8 cellular contexts compared by ENCODE assay signal in the genomic region with DNA sequence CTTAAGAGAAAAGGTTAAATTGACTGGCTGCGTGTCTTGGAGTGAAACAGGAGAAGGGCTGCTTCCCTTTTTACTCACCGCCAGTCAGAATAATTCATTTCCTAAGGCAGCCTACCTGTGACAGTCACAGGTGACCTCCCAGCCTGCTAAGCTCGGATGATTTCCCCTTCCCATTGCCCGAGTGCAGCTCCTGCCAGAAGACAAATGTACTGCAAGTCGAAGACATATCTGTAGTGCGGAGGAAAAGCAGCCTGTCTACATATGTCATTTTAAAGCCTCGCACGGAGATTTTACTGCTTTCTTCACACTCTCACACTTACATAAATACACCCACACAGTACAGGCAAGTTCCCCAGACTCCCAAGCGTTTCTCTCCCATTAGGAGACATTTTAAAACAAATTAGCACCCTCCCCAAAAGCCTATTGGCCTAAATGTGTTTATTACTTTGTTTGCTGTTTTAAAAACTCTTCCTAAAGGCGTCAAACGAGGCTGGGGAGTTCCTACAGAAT.
DNase-seq lines count a peak whose midpoint lies in the region; ATAC-seq, FAIRE-seq and TF ChIP-seq lines count a peak whose summit lies in the region.

No MANE protein-coding gene starts in this region.

- no peak overlapping the region for H3K4ac ChIP-seq in neuronal stem cell (ENCODE audit: low read length)

- no peak overlapping the region for H3K18ac ChIP-seq in neuronal stem cell (ENCODE audit: low read length)

- peaks cover 18 to 57% (median 38%) of the 10 kb centered on the region in 3 donors for H3K4me1 ChIP-seq in esophagus squamous epithelium
- H3K4me1 ChIP-seq in neuronal stem cell (ENCODE audit: control insufficient read depth in 2 of 2, insufficient read depth in 1 of 2, low read depth in 1 of 2, low read length in 2 of 2) = peaks cover 31 to 51% of the 10 kb centered on the region in 2 donors

- H2AK5ac ChIP-seq in neuronal stem cell (ENCODE audit: low read depth, low read length) = no peak overlapping the region

- ATAC-seq in HG02642 (IDR thresholded peaks at IDR 0.05; ENCODE audit: poor library complexity, unreplicated experiment) = peak; percentile 60
- ATAC-seq in T-helper 17 cell = no peak

- H3K23ac ChIP-seq in neuronal stem cell (ENCODE audit: low read depth, low read length, poor library complexity) = no peak overlapping the region

- H3K4me2 ChIP-seq in neuronal stem cell (ENCODE audit: insufficient read depth, low read length, poor library complexity, severe bottlenecking) = no peak overlapping the region

- peak in 2 of 6 experiments; percentile 3 to 23 for TF ChIP-seq CTCF in esophagus squamous epithelium (IDR thresholded peaks at IDR 0.05)

- no peak overlapping the region for H3K27ac Mint-ChIP-seq in T-helper 17 cell

- H2BK12ac ChIP-seq in neuronal stem cell (ENCODE audit: low read length) = no peak overlapping the region

- H3K4me3 ChIP-seq in esophagus squamous epithelium = peak overlapping the region in 3 of 4 donors; percentile 19 to 50 (median 23)
- H3K4me3 ChIP-seq in neuronal stem cell (ENCODE audit: low read length in 2 of 2) = peak overlapping the region in 1 of 2 donors; percentile 33

- H3K14ac ChIP-seq in neuronal stem cell (ENCODE audit: low read length) = no peak overlapping the region

- H3K9me3 ChIP-seq in esophagus squamous epithelium (no peaks in the 10 kb centered on the region), neuronal stem cell (replicated peaks in 1 of 2; ENCODE audit: control insufficient read depth in 2 of 2, insufficient read depth in 1 of 2, low read depth in 1 of 2, low read length in 2 of 2) (peaks cover 0 to 10% of the 10 kb centered on the region in 2 donors), T-helper 17 cell (ENCODE audit: control insufficient read depth, low read length, poor library complexity, severe bottlenecking) (no peaks in the 10 kb centered on the region)

- no peak overlapping the region for H2BK5ac ChIP-seq in neuronal stem cell (ENCODE audit: low read length)

- no peak overlapping the region for H4K91ac ChIP-seq in neuronal stem cell (ENCODE audit: low read depth, low read length, poor library complexity)

- no peak for TF ChIP-seq POLR2A in esophagus squamous epithelium (IDR thresholded peaks at IDR 0.05)

- FAIRE-seq in GM18507 (lab: Jason Lieb, UNC) = peak; percentile 86

- H3K36me3 ChIP-seq in esophagus squamous epithelium (no peaks in the 10 kb centered on the region), neuronal stem cell (replicated peaks in 1 of 2; ENCODE audit: control insufficient read depth in 2 of 2, insufficient read depth in 2 of 2, low read length in 2 of 2) (no peaks in the 10 kb centered on the region)

- DNase-seq in GM18507 (ENCODE audit: extremely low spot score, insufficient read length, low read depth) (no peak), NCI-H2171 treated with DMSO at 0.1 percent for 48 hours (lab: John Stamatoyannopoulos, UW) (peak; percentile 72), esophagus squamous epithelium (lab: John Stamatoyannopoulos, UW) (no peak), neuronal stem cell (ENCODE audit: low spot score) (no peak), NCI-H510A (lab: John Stamatoyannopoulos, UW) (no peak), T-helper 17 cell (no peak)
- no peak for DNase-seq in activated effector memory CD4-positive, alpha-beta T cell treated with anti-CD3 and anti-CD28 coated beads, Interleukin-2, amount 50 U/mL, for 16 hours

- no peaks in the 10 kb centered on the region for H3K27me3 Mint-ChIP-seq in T-helper 17 cell

- H3K27me3 ChIP-seq in esophagus squamous epithelium = no peaks in the 10 kb centered on the region
- no peaks in the 10 kb centered on the region for H3K27me3 ChIP-seq in neuronal stem cell (ENCODE audit: control insufficient read depth in 3 of 3, insufficient read depth in 3 of 3, low read depth in 1 of 3, low read length in 3 of 3)

- H2BK15ac ChIP-seq in neuronal stem cell (ENCODE audit: low read length) = no peak overlapping the region

- WGBS in esophagus squamous epithelium, 2 donors = 16% methylated on average over 11 of the region's 11 CpGs
- WGBS in neuronal stem cell (ENCODE audit: extremely low coverage in 2 of 2, insufficient read length in 2 of 2, insufficient replicate concordance in 1 of 2), 2 donors = no CpG with 5 or more reads among the region's 11 CpGs

- no peak overlapping the region for H4K8ac ChIP-seq in neuronal stem cell (ENCODE audit: low read depth, low read length)

- no peaks in the 10 kb centered on the region for H3K36me3 Mint-ChIP-seq in T-helper 17 cell (ENCODE audit: low read depth)

- H3K79me1 ChIP-seq in neuronal stem cell (ENCODE audit: low read depth, low read length) = no peaks in the 10 kb centered on the region

- no peak overlapping the region for H3K4me3 Mint-ChIP-seq in T-helper 17 cell

- H3K4me1 Mint-ChIP-seq in T-helper 17 cell = no peaks in the 10 kb centered on the region

- H3K27ac ChIP-seq in esophagus squamous epithelium = peak overlapping the region; percentile 65 to 83 (median 77)
- peak overlapping the region; percentile 61 for H3K27ac ChIP-seq in neuronal stem cell (replicated peaks; ENCODE audit: low read length)

- no peak overlapping the region for H2BK120ac ChIP-seq in neuronal stem cell (ENCODE audit: low read depth, low read length)

- intact Hi-C loops in esophagus squamous epithelium (cut with DNase I) = no loop called here

- no peak overlapping the region for H3K9ac ChIP-seq in neuronal stem cell (ENCODE audit: low read depth, low read length, poor library complexity)

- peak overlapping the region; percentile 21 for H2AFZ ChIP-seq in neuronal stem cell (ENCODE audit: low read length)
